Comparison of ENCODE assay signal across 9 cellular contexts in genomic region chr1:8154621-8155052, GRCh38.
A peak's percentile ranks its signal among the peaks of the same experiment; 100 is the strongest.
DNase-seq lines count a peak whose midpoint lies in the region; ATAC-seq, FAIRE-seq and TF ChIP-seq lines count a peak whose summit lies in the region.
"Had no signal": no experiment of that assay in that cellular context is flagged by ENCODE, and none has a peak within 500 bp of the region (broad histone marks: within the 10 kb centered on the region; RNA-seq: fewer than 3 reads in every experiment).

No MANE protein-coding gene starts in this region.

- H3K27ac ChIP-seq in small intestine (ENCODE audit: low read depth in 1 of 2, low read length in 1 of 2), result no peak overlapping the region
- H3K27ac ChIP-seq in transverse colon, result no peak overlapping the region
- H3K27ac ChIP-seq: coronary artery had no signal

- no peak for TF ChIP-seq POLR2A in transverse colon (IDR thresholded peaks at IDR 0.05)

- peak; percentile 42 for DNase-seq in NCI-H2196 (lab: John Stamatoyannopoulos, UW; ENCODE audit: unreplicated experiment)
- DNase-seq in NCI-H2196 treated with DMSO at 0.1 percent for 48 hours (lab: John Stamatoyannopoulos, UW; ENCODE audit: unreplicated experiment), result no peak
- peak; percentile 16 for DNase-seq in RPMI8226
- peak; percentile 55 for DNase-seq in fibroblast of villous mesenchyme (ENCODE audit: low read depth)
- peak; percentile 27 for DNase-seq in small intestine
- no peak for DNase-seq in transverse colon
- DNase-seq in D341Med (ENCODE audit: low spot score), result no peak

- no peaks in the 10 kb centered on the region for H3K27me3 ChIP-seq in small intestine (ENCODE audit: control insufficient read depth in 2 of 2, insufficient read depth in 2 of 2, low read length in 2 of 2)
- no peaks in the 10 kb centered on the region for H3K27me3 ChIP-seq in transverse colon

- 18 to 35% (median 28%) methylated on average over 15 of the region's 15 CpGs for WGBS in small intestine, 3 donors
- WGBS in transverse colon (ENCODE audit: low coverage in 1 of 2), 2 donors, result 39 to 67% methylated on average over 4 to 15 of the region's 15 CpGs

- H3K36me3 ChIP-seq in small intestine (ENCODE audit: control insufficient read depth in 2 of 2, insufficient read depth in 2 of 2, low read length in 2 of 2) (no peaks in the 10 kb centered on the region), transverse colon (no peaks in the 10 kb centered on the region)

- TF ChIP-seq CTCF in fibroblast of villous mesenchyme (IDR thresholded peaks at IDR 0.05; ENCODE audit: insufficient read depth, low read depth, low read length), result no peak
- no peak for TF ChIP-seq CTCF in transverse colon (IDR thresholded peaks at IDR 0.05)

- H3K4me3 ChIP-seq in fibroblast of villous mesenchyme (ENCODE audit: low read depth, low read length) (no peak overlapping the region), small intestine (ENCODE audit: low read depth in 1 of 2, low read length in 2 of 2) (no peak overlapping the region), transverse colon (no peak overlapping the region)
- H3K4me3 ChIP-seq: coronary artery had no signal

- H3K4me1 ChIP-seq in small intestine (ENCODE audit: control insufficient read depth in 2 of 2, insufficient read depth in 1 of 2, low read depth in 1 of 2, low read length in 1 of 2), result no peaks in the 10 kb centered on the region
- H3K4me1 ChIP-seq in transverse colon, result peaks cover 0 to 11% (median 3%) of the 10 kb centered on the region in 4 donors

- in situ Hi-C loops in transverse colon (cut with MboI; ENCODE audit: low pct_ligation_motif_present in 1 of 4, low pct_unique_long_range_greater_than_20kb in 1 of 4, low sequenced_read_pairs in 3 of 4), result no loop called here

- no peak for TF ChIP-seq EP300 in transverse colon (IDR thresholded peaks at IDR 0.05; ENCODE audit: low read depth)

- no peak for FAIRE-seq in small intestine (lab: Jason Lieb, UNC)

- ATAC-seq in GM18873 (IDR thresholded peaks at IDR 0.05; ENCODE audit: low FRiP score, unreplicated experiment), result no peak

- intact Hi-C loops in transverse colon (cut with DNase I; ENCODE audit: low total_unique reads), result no loop called here

- H3K9me3 ChIP-seq in small intestine (ENCODE audit: control insufficient read depth, low read depth) (no peaks in the 10 kb centered on the region), transverse colon (no peaks in the 10 kb centered on the region)

Comparison
In these comparisons a context has a peak if more than half of its experiments do, and no peak if none do; other contexts are left out.
1. DNase-seq: peak in NCI-H2196 (single experiment), RPMI8226 (single experiment), fibroblast of villous mesenchyme (single experiment) and small intestine (single experiment); none in NCI-H2196 treated with DMSO at 0.1 percent for 48 hours (single experiment), transverse colon (single experiment) and D341Med (single experiment).